8 cellular contexts compared by ENCODE assay signal in the genomic region with DNA sequence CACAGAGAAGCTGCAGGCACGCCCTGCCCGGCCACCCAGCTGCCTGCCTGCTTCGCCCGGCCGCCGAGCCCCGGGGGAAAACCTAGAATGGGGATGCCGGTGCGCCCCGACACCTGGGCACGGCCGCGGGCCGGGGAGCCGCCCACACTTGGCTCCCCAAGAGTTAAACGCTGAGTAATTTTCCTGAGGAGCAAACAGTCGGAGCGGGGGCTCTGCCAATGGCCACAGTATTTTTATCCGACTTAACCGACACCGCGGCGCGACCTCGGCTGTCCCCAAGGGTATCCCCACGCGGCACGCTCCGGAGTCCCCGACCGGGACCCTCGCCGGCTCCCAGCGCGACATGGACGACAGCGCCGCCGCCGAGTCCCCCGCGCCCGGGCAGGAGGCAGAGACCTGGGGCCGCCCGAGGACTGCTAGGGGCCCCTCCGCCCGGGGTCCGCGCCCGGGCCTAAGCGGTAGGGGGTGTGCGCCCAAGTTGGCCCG. TPM values are rescaled to one million over a fixed set of nuclear protein-coding genes. Genes with fewer than 3 reads are reported as not detected.
DNase-seq lines count a peak whose midpoint lies in the region; ATAC-seq and TF ChIP-seq lines count a peak whose summit lies in the region.

No MANE protein-coding gene starts in this region.

- no peak for TF ChIP-seq CTCF in Calu3 (IDR thresholded peaks at IDR 0.05; ENCODE audit: unreplicated experiment)
- no peak for TF ChIP-seq CTCF in fibroblast of the aortic adventitia (IDR thresholded peaks at IDR 0.05; ENCODE audit: insufficient read depth, low read length)
- no peak for TF ChIP-seq CTCF in osteocyte (IDR thresholded peaks at IDR 0.05)

- peaks cover 25% of the 10 kb centered on the region for H3K36me3 Mint-ChIP-seq in Calu3 (ENCODE audit: insufficient read depth, unreplicated experiment)
- H3K36me3 Mint-ChIP-seq in osteocyte (ENCODE audit: unreplicated experiment), result peaks cover 3% of the 10 kb centered on the region

- H3K4me3 ChIP-seq in fibroblast of the aortic adventitia (ENCODE audit: low read depth, low read length), result peak overlapping the region; percentile 83

- no peaks in the 10 kb centered on the region for H3K27me3 Mint-ChIP-seq in Calu3 (ENCODE audit: unreplicated experiment)
- no peaks in the 10 kb centered on the region for H3K27me3 Mint-ChIP-seq in osteocyte (ENCODE audit: unreplicated experiment)

- DNase-seq in Calu3 (peak; percentile 28), fibroblast of the aortic adventitia (ENCODE audit: low read depth) (no peak), osteocyte (ENCODE audit: extremely low spot score, unreplicated experiment) (no peak), NCI-H1436 (lab: John Stamatoyannopoulos, UW) (no peak), AML-193 (lab: John Stamatoyannopoulos, UW) (no peak)
- peak; percentile 2 to 21 (median 15) for DNase-seq in activated CD8-positive, alpha-beta memory T cell treated with anti-CD3 and anti-CD28 coated beads for 48 hours (ENCODE audit: low read depth in 2 of 3, low spot score in 2 of 3)

- H3K4me3 Mint-ChIP-seq in Calu3 (ENCODE audit: low read depth, unreplicated experiment) (peak overlapping the region; percentile 74), osteocyte (ENCODE audit: unreplicated experiment) (peak overlapping the region; percentile 71)

- ATAC-seq in GM21367 (IDR thresholded peaks at IDR 0.05; ENCODE audit: unreplicated experiment) (peak; percentile 19), HG03575 (IDR thresholded peaks at IDR 0.05; ENCODE audit: extremely low read depth, insufficient number of reproducible peaks, low FRiP score, unreplicated experiment) (peak; percentile 2)

- H3K27ac Mint-ChIP-seq in Calu3 (ENCODE audit: unreplicated experiment) (no peak overlapping the region), osteocyte (ENCODE audit: unreplicated experiment) (peak overlapping the region; percentile 61)

- H3K4me1 Mint-ChIP-seq in Calu3 (ENCODE audit: low read depth, unreplicated experiment) (peaks cover 40% of the 10 kb centered on the region), osteocyte (ENCODE audit: unreplicated experiment) (peaks cover 41% of the 10 kb centered on the region)

- CTCF ChIA-PET in Calu3 (lab: Charles Lee), result interaction anchor here (1.0 to 1.3 kb wide), 2 partner anchors 32 to 89 kb away, joined by 3 read pairs; no protein-coding TSS in a partner anchor

- intact Hi-C loops in Calu3 (cut with micrococcal nuclease; ENCODE audit: unreplicated experiment), result loop anchor here (1.0 to 2.0 kb wide), 2 partner anchors 31 to 89 kb away; no protein-coding TSS in a partner anchor

- no peaks in the 10 kb centered on the region for H3K9me3 Mint-ChIP-seq in Calu3 (ENCODE audit: low read depth, unreplicated experiment)
- H3K9me3 Mint-ChIP-seq in osteocyte (ENCODE audit: unreplicated experiment), result no peaks in the 10 kb centered on the region

- no TSS peak for BruUV-seq in Calu3 (replicated peaks; lab: Mats Ljungman, UMichigan)

RNA-seq across cellular contexts. Expression of gene UXS1, which starts 0.6 kb away (rescaled TPM):
- total RNA-seq in Calu3 (2022) (71.1 and 87.7 TPM in 2 replicates), fibroblast of the aortic adventitia (ENCODE audit: low replicate concordance) (16.0 and 24.0 TPM in 2 replicates), osteocyte (22.5 and 23.2 TPM in 2 replicates)

Comparison
In these comparisons a context has a peak if more than half of its experiments do, and no peak if none do; other contexts are left out.
1. DNase-seq: peak in Calu3 (single experiment) and activated CD8-positive, alpha-beta memory T cell treated with anti-CD3 and anti-CD28 coated beads for 48 hours (3 of 3); none in fibroblast of the aortic adventitia (single experiment), osteocyte (single experiment), NCI-H1436 (single experiment) and AML-193 (0 of 2).